In the genomic region with DNA sequence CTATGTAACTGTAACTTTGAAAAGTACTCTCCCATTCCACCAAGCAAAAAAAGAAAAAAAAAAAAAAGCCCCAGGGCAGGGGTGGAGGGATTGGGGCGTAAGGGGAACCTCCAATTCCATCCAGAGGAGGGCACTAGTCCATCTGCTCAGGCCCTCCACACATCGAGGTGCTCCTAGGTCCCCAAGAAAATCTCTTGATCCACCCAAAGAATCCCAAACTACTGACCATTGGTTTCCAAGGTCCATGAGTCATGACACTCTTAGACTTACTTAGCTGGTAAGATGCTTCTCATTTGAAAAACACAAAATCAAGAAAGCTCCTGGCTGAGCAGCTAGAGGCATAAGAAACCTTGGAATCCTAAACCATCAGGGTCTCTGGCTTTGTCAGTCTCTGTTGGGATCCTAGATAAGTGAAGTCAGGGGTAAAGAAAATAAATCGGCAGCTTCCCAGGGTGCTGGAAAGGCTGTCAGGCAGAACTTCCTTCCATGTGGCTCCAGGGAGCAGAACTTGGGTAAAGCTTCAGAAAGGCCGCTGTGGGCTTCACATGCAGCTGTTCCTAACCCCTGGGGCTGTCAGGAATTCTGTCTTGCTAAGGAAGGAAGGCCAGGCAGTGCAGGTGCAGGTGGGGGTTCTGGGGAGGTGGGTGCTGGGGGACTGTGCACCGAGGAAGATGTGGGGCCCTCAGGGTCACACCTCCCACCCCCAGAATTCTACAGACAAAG, we compare ENCODE assay signal across 10 cellular contexts. TPM values are rescaled to one million over a fixed set of nuclear protein-coding genes. Genes with fewer than 3 reads are reported as not detected.
DNase-seq lines count a peak whose midpoint lies in the region; ATAC-seq and TF ChIP-seq lines count a peak whose summit lies in the region.
"Had no signal": no experiment of that assay in that cellular context is flagged by ENCODE, and none has a peak within 500 bp of the region (broad histone marks: within the 10 kb centered on the region; RNA-seq: fewer than 3 reads in every experiment).

No MANE protein-coding gene starts in this region.

- H3K4me3 ChIP-seq in astrocyte of the spinal cord (ENCODE audit: low read depth, low read length), result no peak overlapping the region

- in situ Hi-C loops in astrocyte of the spinal cord (cut with HindIII; ENCODE audit: low sequenced_read_pairs), result no loop called here

- no peaks in the 10 kb centered on the region for H3K27me3 ChIP-seq in H9 (ENCODE audit: insufficient read depth, low read length)

- WGBS in H9 (ENCODE audit: extremely low coverage, insufficient read length, low lambda C conversion rate), result no CpG with 5 or more reads among the region's 5 CpGs

- no peak overlapping the region for H3K4ac ChIP-seq in H9 (ENCODE audit: low read depth, low read length)

- H3K27ac ChIP-seq in H9 (ENCODE audit: insufficient read length, low read depth, low read length), result no peak overlapping the region
- H3K27ac ChIP-seq: 22Rv1, VCaP had no signal

- no peak overlapping the region for H2BK5ac ChIP-seq in H9 (ENCODE audit: insufficient read length, low read length)

- no peak overlapping the region for H3T11ph ChIP-seq in H9 (ENCODE audit: low read length)

- H3K23me2 ChIP-seq in H9 (ENCODE audit: insufficient read length, low read depth, low read length, poor library complexity, severe bottlenecking), result peaks cover 2% of the 10 kb centered on the region

- no peak overlapping the region for H3K4me2 ChIP-seq in H9 (ENCODE audit: insufficient read depth, insufficient read length, low read length)

- no peaks in the 10 kb centered on the region; a peak in 1 of 7 replicates for H3K36me3 Mint-ChIP-seq in H9 (ENCODE audit: insufficient read depth in 1 of 3, low read depth in 3 of 3)
- no peaks in the 10 kb centered on the region for H3K36me3 Mint-ChIP-seq in naive thymus-derived CD8-positive, alpha-beta T cell

- no peak overlapping the region for H3K14ac ChIP-seq in H9 (ENCODE audit: insufficient read depth, low read length)

- H3K27me3 Mint-ChIP-seq in H9 (ENCODE audit: low read depth), result no peaks in the 10 kb centered on the region
- no peaks in the 10 kb centered on the region for H3K27me3 Mint-ChIP-seq in naive thymus-derived CD8-positive, alpha-beta T cell

- ATAC-seq in naive thymus-derived CD8-positive, alpha-beta T cell, result peak in 1 of 2 donors; percentile 29
- no peak for ATAC-seq in HG02798 (IDR thresholded peaks at IDR 0.05; ENCODE audit: poor library complexity, unreplicated experiment)

- no peaks in the 10 kb centered on the region for H3K79me2 ChIP-seq in H9 (ENCODE audit: insufficient read depth, low read length)

- peak overlapping the region; percentile 52 to 99 (median 89); a peak in 6 of 7 replicates for H3K27ac Mint-ChIP-seq in H9
- H3K27ac Mint-ChIP-seq in naive thymus-derived CD8-positive, alpha-beta T cell, result peak overlapping the region in 6 of 10 donors; percentile 2 to 56 (median 45)

- no peaks in the 10 kb centered on the region for H3K79me1 ChIP-seq in H9 (ENCODE audit: insufficient read depth, low read depth, low read length, poor library complexity, severe bottlenecking)

- peak overlapping the region in 1 of 2 experiments; percentile 27; a peak in 1 of 5 replicates for H3K4me3 Mint-ChIP-seq in H9
- no peak overlapping the region for H3K4me3 Mint-ChIP-seq in naive thymus-derived CD8-positive, alpha-beta T cell

- no peaks in the 10 kb centered on the region for H4K20me1 ChIP-seq in H9 (ENCODE audit: control insufficient read depth, insufficient read depth, insufficient read length)

- no peak overlapping the region for H2AK5ac ChIP-seq in H9 (ENCODE audit: insufficient read length, low read length)

- no peak overlapping the region for H4K91ac ChIP-seq in H9 (ENCODE audit: insufficient read length, low read depth, low read length)

- H4K5ac ChIP-seq in H9 (ENCODE audit: insufficient read length, low read depth, low read length), result no peak overlapping the region

- H3K9me3 ChIP-seq in H9 (ENCODE audit: control insufficient read depth, low read depth, low read length), result no peaks in the 10 kb centered on the region

- no peak overlapping the region for H3K56ac ChIP-seq in H9 (ENCODE audit: insufficient read length, low read depth, low read length)

- H2BK12ac ChIP-seq in H9 (ENCODE audit: insufficient read length, low read depth, low read length), result no peak overlapping the region

- H2BK20ac ChIP-seq in H9 (ENCODE audit: low read depth, low read length, poor library complexity, severe bottlenecking), result no peak overlapping the region

- H3K9me3 Mint-ChIP-seq in H9, result no peaks in the 10 kb centered on the region; a peak in 1 of 5 replicates
- H3K9me3 Mint-ChIP-seq in naive thymus-derived CD8-positive, alpha-beta T cell, result no peaks in the 10 kb centered on the region

- TF ChIP-seq CTCF in H9 (conservative IDR thresholded peaks at IDR 0.05) (peak; percentile 81), astrocyte of the spinal cord (IDR thresholded peaks at IDR 0.05; ENCODE audit: low read depth, low read length) (peak; percentile 12)

- no peak overlapping the region for H3K9ac ChIP-seq in H9 (ENCODE audit: extremely low read depth, insufficient read length, low read length)

- POLR2A ChIA-PET in naive thymus-derived CD8-positive, alpha-beta T cell (lab: Charles Lee), result no interaction called here

- no peak overlapping the region for H2AFZ ChIP-seq in H9 (ENCODE audit: low read length)

- no peak overlapping the region for H3K18ac ChIP-seq in H9 (ENCODE audit: insufficient read length, low read depth, low read length)

- no peak overlapping the region for H4K8ac ChIP-seq in H9 (replicated peaks; ENCODE audit: insufficient read length, low read depth, low read length)

- DNase-seq in DMS 273 (lab: John Stamatoyannopoulos, UW; ENCODE audit: unreplicated experiment) (peak; percentile 25), DMS 273 treated with DMSO at 0.1 percent for 48 hours (lab: John Stamatoyannopoulos, UW) (no peak), H9 (peak; percentile 57), astrocyte of the spinal cord (ENCODE audit: low read depth, low spot score) (no peak), cerebellar nuclear complex (lab: John Stamatoyannopoulos, UW) (no peak), NCI-H187 (lab: John Stamatoyannopoulos, UW) (no peak)
- DNase-seq in naive thymus-derived CD8-positive, alpha-beta T cell, result no peak

- no peak overlapping the region for H2BK120ac ChIP-seq in H9 (ENCODE audit: low read depth, low read length, poor library complexity, severe bottlenecking)

- peaks cover 28% of the 10 kb centered on the region for H3K4me1 ChIP-seq in H9 (ENCODE audit: insufficient read depth, low read length)

- no peak overlapping the region for H3K23ac ChIP-seq in H9 (ENCODE audit: insufficient read length, low read depth, low read length)

- peaks cover 84 to 91% of the 10 kb centered on the region in 2 experiments for H3K4me1 Mint-ChIP-seq in H9
- peaks cover 13 to 35% (median 21%) of the 10 kb centered on the region in 4 donors for H3K4me1 Mint-ChIP-seq in naive thymus-derived CD8-positive, alpha-beta T cell

- no peak overlapping the region for H2BK15ac ChIP-seq in H9 (ENCODE audit: low read depth, low read length)

RNA-seq across cellular contexts. Expression of a gene that starts 49.4 kb away (rescaled TPM):
- total RNA-seq in H9 (2021), result 57.2 and 59.3 TPM in 2 replicates
- total RNA-seq in naive thymus-derived CD8-positive, alpha-beta T cell, result 100 to 1,000 TPM; 110 to 112 TPM
- polyA plus RNA-seq in naive thymus-derived CD8-positive, alpha-beta T cell, result 10 to 100 TPM; 56.8 to 88.0 (median 72.6) TPM

Comparison
In these comparisons a context has a peak if more than half of its experiments do, and no peak if none do; other contexts are left out.
1. DNase-seq: peak in DMS 273 (single experiment) and H9 (single experiment); none in DMS 273 treated with DMSO at 0.1 percent for 48 hours (single experiment), astrocyte of the spinal cord (single experiment), naive thymus-derived CD8-positive, alpha-beta T cell (0 of 10), cerebellar nuclear complex (0 of 2) and NCI-H187 (0 of 2).